1 cellular context compared by ENCODE assay signal in the genomic region with DNA sequence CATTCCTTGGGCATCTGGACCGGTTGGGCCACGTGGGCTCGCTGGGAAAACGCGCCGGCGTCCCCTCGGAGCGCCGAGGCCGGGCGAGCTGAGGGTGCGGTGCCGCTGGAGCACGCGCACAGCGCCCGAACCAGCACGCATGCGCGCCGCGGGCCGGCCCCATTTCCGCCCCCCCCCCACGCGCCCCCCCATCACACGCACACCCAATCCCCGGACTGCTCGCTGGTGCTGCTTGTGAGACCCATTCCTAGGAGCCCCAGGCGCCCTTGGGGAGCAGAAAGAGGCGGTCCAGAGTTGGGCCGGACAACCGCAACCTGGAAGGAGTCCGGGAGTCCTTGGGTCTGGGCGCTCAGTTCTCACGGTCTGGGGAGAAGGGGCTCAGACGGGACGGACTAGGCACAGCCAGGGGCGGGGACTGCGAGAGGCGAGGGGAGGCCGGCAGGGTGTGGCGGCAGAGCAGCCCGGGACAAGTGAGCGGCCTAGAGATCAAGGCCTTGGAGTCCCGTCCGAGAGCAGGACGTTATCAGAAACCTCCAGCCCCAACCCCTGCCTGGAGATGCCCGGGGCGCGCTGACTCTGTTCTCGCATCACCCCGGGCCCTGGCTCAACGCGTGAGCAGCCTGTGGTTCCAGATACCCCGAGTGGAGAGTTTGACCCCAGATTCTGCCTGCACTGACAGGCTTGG.
TF ChIP-seq lines count a peak whose summit lies in the region.

No MANE protein-coding gene starts in this region.

TF ChIP-seq in K562, 482 proteins besides CTCF, POLR2A, EP300 and RAD21 (continued from another document):
- TF ChIP-seq, protein P1, sequence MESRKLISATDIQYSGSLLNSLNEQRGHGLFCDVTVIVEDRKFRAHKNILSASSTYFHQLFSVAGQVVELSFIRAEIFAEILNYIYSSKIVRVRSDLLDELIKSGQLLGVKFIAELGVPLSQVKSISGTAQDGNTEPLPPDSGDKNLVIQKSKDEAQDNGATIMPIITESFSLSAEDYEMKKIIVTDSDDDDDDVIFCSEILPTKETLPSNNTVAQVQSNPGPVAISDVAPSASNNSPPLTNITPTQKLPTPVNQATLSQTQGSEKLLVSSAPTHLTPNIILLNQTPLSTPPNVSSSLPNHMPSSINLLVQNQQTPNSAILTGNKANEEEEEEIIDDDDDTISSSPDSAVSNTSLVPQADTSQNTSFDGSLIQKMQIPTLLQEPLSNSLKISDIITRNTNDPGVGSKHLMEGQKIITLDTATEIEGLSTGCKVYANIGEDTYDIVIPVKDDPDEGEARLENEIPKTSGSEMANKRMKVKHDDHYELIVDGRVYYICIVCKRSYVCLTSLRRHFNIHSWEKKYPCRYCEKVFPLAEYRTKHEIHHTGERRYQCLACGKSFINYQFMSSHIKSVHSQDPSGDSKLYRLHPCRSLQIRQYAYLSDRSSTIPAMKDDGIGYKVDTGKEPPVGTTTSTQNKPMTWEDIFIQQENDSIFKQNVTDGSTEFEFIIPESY (CRISPR knock-in tag; IDR thresholded peaks at IDR 0.05) = peak; percentile 60
- TF ChIP-seq KDM1A (IDR thresholded peaks at IDR 0.05) (peak in 1 of 2 experiments; percentile 58; a peak in 3 of 4 replicates), ZBTB7A (IDR thresholded peaks at IDR 0.05; ENCODE audit: borderline replicate concordance, control insufficient read depth, low read depth, low read length) (peak; percentile 87; the same call in 1 of the 2 replicates), RFX1 (IDR thresholded peaks at IDR 0.05) (no peak), ZNF318 (IDR thresholded peaks at IDR 0.05; ENCODE audit: borderline replicate concordance in 1 of 2, low read depth in 1 of 2) (no peak), FOS (IDR thresholded peaks at IDR 0.05; ENCODE audit: extremely low read depth, insufficient read length) (no peak), ZBTB17 (CRISPR knock-in tag; IDR thresholded peaks at IDR 0.05) (peak; percentile 19; the same call in 1 of the 2 replicates), ZBTB49 (CRISPR knock-in tag; IDR thresholded peaks at IDR 0.05; ENCODE audit: borderline replicate concordance) (no peak), SREBF2 (CRISPR knock-in tag; IDR thresholded peaks at IDR 0.05) (0 out of 2 replicates have a peak, but pooled peaks have one; percentile 5), FOXJ2 (tag; IDR thresholded peaks at IDR 0.05) (no peak), L3MBTL2 (IDR thresholded peaks at IDR 0.05) (peak; percentile 100)
- TF ChIP-seq, protein P2, sequence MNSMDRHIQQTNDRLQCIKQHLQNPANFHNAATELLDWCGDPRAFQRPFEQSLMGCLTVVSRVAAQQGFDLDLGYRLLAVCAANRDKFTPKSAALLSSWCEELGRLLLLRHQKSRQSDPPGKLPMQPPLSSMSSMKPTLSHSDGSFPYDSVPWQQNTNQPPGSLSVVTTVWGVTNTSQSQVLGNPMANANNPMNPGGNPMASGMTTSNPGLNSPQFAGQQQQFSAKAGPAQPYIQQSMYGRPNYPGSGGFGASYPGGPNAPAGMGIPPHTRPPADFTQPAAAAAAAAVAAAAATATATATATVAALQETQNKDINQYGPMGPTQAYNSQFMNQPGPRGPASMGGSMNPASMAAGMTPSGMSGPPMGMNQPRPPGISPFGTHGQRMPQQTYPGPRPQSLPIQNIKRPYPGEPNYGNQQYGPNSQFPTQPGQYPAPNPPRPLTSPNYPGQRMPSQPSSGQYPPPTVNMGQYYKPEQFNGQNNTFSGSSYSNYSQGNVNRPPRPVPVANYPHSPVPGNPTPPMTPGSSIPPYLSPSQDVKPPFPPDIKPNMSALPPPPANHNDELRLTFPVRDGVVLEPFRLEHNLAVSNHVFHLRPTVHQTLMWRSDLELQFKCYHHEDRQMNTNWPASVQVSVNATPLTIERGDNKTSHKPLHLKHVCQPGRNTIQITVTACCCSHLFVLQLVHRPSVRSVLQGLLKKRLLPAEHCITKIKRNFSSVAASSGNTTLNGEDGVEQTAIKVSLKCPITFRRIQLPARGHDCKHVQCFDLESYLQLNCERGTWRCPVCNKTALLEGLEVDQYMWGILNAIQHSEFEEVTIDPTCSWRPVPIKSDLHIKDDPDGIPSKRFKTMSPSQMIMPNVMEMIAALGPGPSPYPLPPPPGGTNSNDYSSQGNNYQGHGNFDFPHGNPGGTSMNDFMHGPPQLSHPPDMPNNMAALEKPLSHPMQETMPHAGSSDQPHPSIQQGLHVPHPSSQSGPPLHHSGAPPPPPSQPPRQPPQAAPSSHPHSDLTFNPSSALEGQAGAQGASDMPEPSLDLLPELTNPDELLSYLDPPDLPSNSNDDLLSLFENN (IDR thresholded peaks at IDR 0.05; ENCODE audit: low read depth in 2 of 2, low read length in 2 of 2) = no peak
